8 cellular contexts compared by ENCODE assay signal in genomic region chr11:7571640-7572000, GRCh38. TPM values are rescaled to one million over a fixed set of nuclear protein-coding genes. Genes with fewer than 3 reads are reported as not detected.
A peak's percentile ranks its signal among the peaks of the same experiment; 100 is the strongest.
DNase-seq lines count a peak whose midpoint lies in the region; ATAC-seq, FAIRE-seq and TF ChIP-seq lines count a peak whose summit lies in the region.

No MANE protein-coding gene starts in this region.

- H3K4me1 Mint-ChIP-seq in brain: peaks cover 52% of the 10 kb centered on the region

- no peak overlapping the region for H2AFZ ChIP-seq in keratinocyte (ENCODE audit: control insufficient read depth, low read length)

- DNase-seq in BJ (ENCODE audit: low read depth) (no peak), H54 (ENCODE audit: insufficient read length, low spot score) (peak; percentile 66), NCI-H345 (lab: John Stamatoyannopoulos, UW) (peak; percentile 88), keratinocyte (ENCODE audit: low read depth, low spot score) (no peak), stomach (peak; percentile 79), SIG-M5 treated with dmso at 0.1 percent for 504 hours (lab: John Stamatoyannopoulos, UW; ENCODE audit: unreplicated experiment) (no peak)

- H3K9me3 ChIP-seq in keratinocyte (ENCODE audit: control insufficient read depth, low read depth, low read length): no peaks in the 10 kb centered on the region
- H3K9me3 ChIP-seq in stomach: no peaks in the 10 kb centered on the region

- peaks cover 0 to 3% (median 0%) of the 10 kb centered on the region in 5 experiments for H3K9me3 Mint-ChIP-seq in brain

- no peaks in the 10 kb centered on the region for H3K79me2 ChIP-seq in keratinocyte (ENCODE audit: control insufficient read depth, insufficient read depth, low read length)

- no peaks in the 10 kb centered on the region for H3K9me1 ChIP-seq in keratinocyte (ENCODE audit: control insufficient read depth, extremely low read depth, insufficient read depth, low read length)

- POLR2A ChIA-PET in BJ (lab: Charles Lee): interaction anchor here (0.6 kb wide), 2 partner anchors 10 to 32 kb away, joined by 3 read pairs; no protein-coding TSS in a partner anchor

- no peak overlapping the region for H3K9ac ChIP-seq in keratinocyte (ENCODE audit: control insufficient read depth, extremely low read depth, insufficient read depth, low read length)

- FAIRE-seq in H54 (lab: Jason Lieb, UNC): no peak
- peak; percentile 84 for FAIRE-seq in keratinocyte (lab: Jason Lieb, UNC)

- no peak overlapping the region for H3K27ac ChIP-seq in keratinocyte (ENCODE audit: control insufficient read depth, insufficient read depth, low read length)
- H3K27ac ChIP-seq in stomach: peak overlapping the region; percentile 80 to 90 (median 85)

- H3K27ac Mint-ChIP-seq in brain: peak overlapping the region; percentile 87 to 98 (median 89)

- H3K4me3 Mint-ChIP-seq in brain: peak overlapping the region; percentile 37 to 73 (median 54)

- TF ChIP-seq EP300 in stomach (IDR thresholded peaks at IDR 0.05): no peak

- H4K20me1 ChIP-seq in keratinocyte (ENCODE audit: control insufficient read depth, extremely low read depth, insufficient read depth, low read length): no peaks in the 10 kb centered on the region

- WGBS in stomach, 5 donors: 4 to 13% (median 9%) methylated on average over 4 of the region's 4 CpGs

- no peak for ATAC-seq in GM21576 (IDR thresholded peaks at IDR 0.05; ENCODE audit: unreplicated experiment)

- H3K4me2 ChIP-seq in keratinocyte (ENCODE audit: control insufficient read depth, extremely low read depth, insufficient read depth, low read depth, low read length): no peak overlapping the region

- H3K27me3 Mint-ChIP-seq in brain: peaks cover 4% of the 10 kb centered on the region

- H3K27me3 ChIP-seq in BJ (ENCODE audit: control insufficient read depth, insufficient read depth, low read length): no peaks in the 10 kb centered on the region
- H3K27me3 ChIP-seq in keratinocyte (ENCODE audit: control insufficient read depth, extremely low read depth, insufficient read depth, low read length): no peaks in the 10 kb centered on the region
- H3K27me3 ChIP-seq in stomach: no peaks in the 10 kb centered on the region

- TF ChIP-seq POLR2A in H54 (IDR thresholded peaks at IDR 0.05; ENCODE audit: low read depth, low read length): no peak
- no peak for TF ChIP-seq POLR2A in stomach (IDR thresholded peaks at IDR 0.05)

- H3K4me1 ChIP-seq in keratinocyte (ENCODE audit: control insufficient read depth, extremely low read depth, insufficient read depth, low read length): peaks cover 24% of the 10 kb centered on the region
- peaks cover 48 to 58% (median 50%) of the 10 kb centered on the region in 4 donors for H3K4me1 ChIP-seq in stomach

- dilution Hi-C loops in keratinocyte (cut with MboI; ENCODE audit: extremely low pct_ligation_motif_present, low sequenced_read_pairs): no loop called here

- H3K36me3 ChIP-seq in BJ (ENCODE audit: control insufficient read depth, insufficient read depth, low read length): no peaks in the 10 kb centered on the region
- H3K36me3 ChIP-seq in keratinocyte (ENCODE audit: control insufficient read depth in 2 of 2, extremely low read depth in 1 of 2, insufficient read depth in 2 of 2, low read length in 2 of 2): no peaks in the 10 kb centered on the region
- peaks cover 0 to 4% (median 0%) of the 10 kb centered on the region in 4 donors for H3K36me3 ChIP-seq in stomach

- CTCF ChIA-PET in BJ (lab: Yijun Ruan, JAX): interaction anchor here (0.6 to 9.2 kb wide), 61 partner anchors 9 to 688 kb away, joined by 3 to 121 read pairs (median 5); partner anchors contain the start of genes CYB5R2, OLFML1 and PPFIBP2

- TF ChIP-seq CTCF in BJ (IDR thresholded peaks at IDR 0.05; ENCODE audit: insufficient read depth, low read depth, low read length): peak; percentile 96
- TF ChIP-seq CTCF in brain (conservative IDR thresholded peaks at IDR 0.05): peak; percentile 92 to 95
- TF ChIP-seq CTCF in keratinocyte (optimal IDR thresholded peaks at IDR 0.05 in 1 of 3, IDR thresholded peaks at IDR 0.05 in 1 of 3, conservative IDR thresholded peaks at IDR 0.05 in 1 of 3; ENCODE audit: extremely low read depth in 1 of 3, insufficient read depth in 2 of 3, low read length in 3 of 3): peak; percentile 80 to 98 (median 93)
- peak in 6 of 7 experiments; percentile 21 to 94 (median 92) for TF ChIP-seq CTCF in stomach (IDR thresholded peaks at IDR 0.05)

- no peaks in the 10 kb centered on the region for H3K36me3 Mint-ChIP-seq in brain

- H3K4me3 ChIP-seq in BJ (ENCODE audit: low read depth, low read length): no peak overlapping the region
- H3K4me3 ChIP-seq in keratinocyte (ENCODE audit: control insufficient read depth in 2 of 3, extremely low read depth in 1 of 3, insufficient read depth in 2 of 3, low read depth in 1 of 3, low read length in 3 of 3): no peak overlapping the region
- H3K4me3 ChIP-seq in stomach: no peak overlapping the region

- intact Hi-C loops in stomach (cut with DNase I; ENCODE audit: low total_unique reads): no loop called here

RNA-seq across cellular contexts. Expression of gene PPFIBP2, which starts 57.8 kb away (rescaled TPM):
- polyA plus RNA-seq in BJ (2011; rRNA removed) (20.6 and 29.9 TPM in 2 replicates), brain (ENCODE audit: insufficient read depth, low read depth, low replicate concordance) (13.1 TPM), keratinocyte (6.8 to 11.0 TPM (median 11.0 TPM) in 3 replicates), stomach (10 to 100 TPM; 28.1 to 75.5 (median 28.1) TPM)
- 51.1 and 59.2 TPM in 2 replicates for polyA minus RNA-seq in BJ (2011; rRNA and poly(A)+ RNA removed)
- 40.5 TPM for polyA plus RNA-seq in keratinocyte (2011; ENCODE audit: low read depth)
- polyA plus RNA-seq in keratinocyte (2011; cell fraction: cytosol; rRNA removed): 6.4 and 13.4 TPM in 2 replicates
- 22.2 and 30.8 TPM in 2 replicates for polyA plus RNA-seq in keratinocyte (2011; cell fraction: nucleus; rRNA removed)
- 5.7 and 31.4 TPM in 2 replicates for polyA plus RNA-seq in keratinocyte (2012; ENCODE audit: low replicate concordance)
- 16.8 to 42.4 TPM (median 18.8 TPM) in 3 replicates for polyA minus RNA-seq in keratinocyte
- polyA minus RNA-seq in keratinocyte (2011; cell fraction: cytosol; rRNA and poly(A)+ RNA removed): 10.7 TPM
- polyA minus RNA-seq in keratinocyte (2011; cell fraction: nucleus; rRNA and poly(A)+ RNA removed): 18.6 and 20.6 TPM in 2 replicates
- 100 to 1,000 TPM in 1 of 5 donors, 10 to 100 TPM in 4; 64.3 to 153 (median 92.2) TPM for total RNA-seq in stomach

Comparison
In these comparisons a context has a peak if more than half of its experiments do, and no peak if none do; other contexts are left out.
1. DNase-seq: peak in H54 (single experiment), NCI-H345 (single experiment) and stomach (single experiment); none in BJ (single experiment), keratinocyte (single experiment) and SIG-M5 treated with dmso at 0.1 percent for 504 hours (single experiment).
2. Peak in every context shown above with its lines, with median percentiles within 50 percentile points of each other: CTCF ChIP-seq.